15 cellular contexts compared by ENCODE assay signal in the genomic region with DNA sequence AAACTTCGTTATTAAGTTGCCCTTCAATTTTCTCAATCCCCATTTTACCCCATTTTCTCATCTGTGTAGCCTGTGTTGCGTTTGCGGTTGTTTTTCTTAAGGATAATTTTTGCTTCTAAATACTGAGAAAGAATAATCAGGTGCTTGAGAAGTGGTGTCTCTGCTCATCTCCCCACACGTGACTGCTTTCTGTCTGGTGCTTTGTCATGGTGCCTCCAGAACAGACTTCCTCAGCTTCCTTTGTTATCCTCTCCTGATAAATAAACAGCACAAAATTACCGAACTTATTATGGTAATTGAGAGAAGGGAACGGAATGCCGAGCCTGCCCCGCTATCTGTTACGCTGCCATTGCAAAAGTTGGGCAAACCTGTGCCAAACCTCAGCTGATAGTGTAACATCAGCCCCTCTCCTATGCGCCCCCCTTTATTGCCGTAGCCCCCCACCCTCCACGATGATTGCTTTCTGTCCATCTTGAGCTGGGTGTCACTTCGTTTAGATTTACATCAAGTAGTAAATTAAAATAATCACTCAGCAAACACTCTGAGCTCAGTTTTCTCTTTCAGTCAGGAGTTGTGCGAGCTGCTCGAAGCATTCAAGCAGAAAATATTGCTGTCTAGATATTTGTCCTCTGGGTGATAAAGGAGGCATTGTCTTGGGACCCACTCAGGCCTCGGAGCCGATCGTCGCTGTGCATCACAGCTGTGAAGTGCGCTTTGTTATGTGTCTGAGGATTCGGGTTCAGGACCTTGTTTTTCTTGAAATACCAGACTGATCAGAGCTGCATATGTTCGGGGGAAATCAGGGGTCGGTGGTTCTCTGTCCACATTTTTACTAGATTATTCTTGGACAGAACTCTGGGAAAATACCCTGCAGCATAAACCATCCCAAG.
DNase-seq lines count a peak whose midpoint lies in the region; ATAC-seq and TF ChIP-seq lines count a peak whose summit lies in the region.
"Had no signal": no experiment of that assay in that cellular context is flagged by ENCODE, and none has a peak within 500 bp of the region (broad histone marks: within the 10 kb centered on the region; RNA-seq: fewer than 3 reads in every experiment).

No MANE protein-coding gene starts in this region.

- H3K36me3 ChIP-seq in parathyroid adenoma (ENCODE audit: control insufficient read depth, insufficient read depth, low read length) = no peaks in the 10 kb centered on the region
- H3K36me3 ChIP-seq: MG63, thoracic aorta had no signal

- no peak overlapping the region for H2AFZ ChIP-seq in parathyroid adenoma

- H3K27me3 ChIP-seq in foreskin keratinocyte (no peaks in the 10 kb centered on the region), parathyroid adenoma (ENCODE audit: control insufficient read depth, insufficient read depth, low read length) (no peaks in the 10 kb centered on the region)
- H3K27me3 ChIP-seq: MG63 had no signal

- H3K4me1 ChIP-seq in foreskin keratinocyte (no peaks in the 10 kb centered on the region), parathyroid adenoma (no peaks in the 10 kb centered on the region)

- POLR2A ChIA-PET in GM10248 (lab: Yijun Ruan, JAX) = no interaction called here

- TF ChIP-seq CTCF in foreskin keratinocyte (conservative IDR thresholded peaks at IDR 0.05) = no peak
- TF ChIP-seq CTCF in parathyroid adenoma (IDR thresholded peaks at IDR 0.05) = no peak
- no peak for TF ChIP-seq CTCF in GM10266 (IDR thresholded peaks at IDR 0.05; ENCODE audit: control insufficient read depth, insufficient read depth, low read depth, missing control alignments)
- no peak for TF ChIP-seq CTCF in GM10248 (IDR thresholded peaks at IDR 0.05; ENCODE audit: control extremely low read depth, extremely low read depth, low read depth, missing control alignments)

- H3K27ac ChIP-seq in foreskin keratinocyte (no peak overlapping the region), parathyroid adenoma (no peak overlapping the region)
- H3K27ac ChIP-seq: SK-N-MC, thoracic aorta, VCaP had no signal

- H3K4me3 ChIP-seq in parathyroid adenoma (ENCODE audit: low read depth, low read length) = no peak overlapping the region
- H3K4me3 ChIP-seq: MG63, mucosa of descending colon, SK-N-MC, thoracic aorta had no signal

- H3K9ac ChIP-seq in parathyroid adenoma = no peak overlapping the region

- DNase-seq in HT1080 (ENCODE audit: low read depth) (peak; percentile 27), NCI-H526 (lab: John Stamatoyannopoulos, UW) (peak; percentile 91 to 92), foreskin keratinocyte (peak in 1 of 2 donors; percentile 2), NOMO-1 (lab: John Stamatoyannopoulos, UW; ENCODE audit: unreplicated experiment in 2 of 2) (no peak), GM10266 (ENCODE audit: extremely low spot score) (no peak), GM10248 (ENCODE audit: extremely low spot score) (no peak)
- DNase-seq in stimulated activated CD4-positive, alpha-beta T cell treated with anti-CD3 and anti-CD28 coated beads, Interleukin-4, amount 100 ng/mL, for 1 hour = no peak
- DNase-seq: CD4-positive, alpha-beta T cell; effector memory CD8-positive, alpha-beta T cell; MG63 had no signal

- ATAC-seq in foreskin keratinocyte = peak; percentile 44
- ATAC-seq: effector memory CD8-positive, alpha-beta T cell; mucosa of descending colon had no signal

- H3K79me2 ChIP-seq in parathyroid adenoma = no peaks in the 10 kb centered on the region

- H3K9me3 ChIP-seq in parathyroid adenoma (ENCODE audit: control insufficient read depth, low read length) = no peaks in the 10 kb centered on the region
- H3K9me3 ChIP-seq: MG63, mucosa of descending colon, thoracic aorta had no signal

- H3K4me2 ChIP-seq in parathyroid adenoma (ENCODE audit: low read length) = peak overlapping the region; percentile 23

- CTCF ChIA-PET in GM10248 (lab: Yijun Ruan, JAX) = interaction anchor here (1.7 kb wide), 1 partner anchor 17 kb away, joined by 4 read pairs; no protein-coding TSS in a partner anchor

Comparison
In these comparisons a context has a peak if more than half of its experiments do, and no peak if none do; other contexts are left out.
1. DNase-seq: peak in HT1080 (single experiment) and NCI-H526 (2 of 2); none in stimulated activated CD4-positive, alpha-beta T cell treated with anti-CD3 and anti-CD28 coated beads, Interleukin-4, amount 100 ng/mL, for 1 hour (single experiment), NOMO-1 (0 of 2), GM10266 (single experiment) and GM10248 (single experiment).